In the genomic region with DNA sequence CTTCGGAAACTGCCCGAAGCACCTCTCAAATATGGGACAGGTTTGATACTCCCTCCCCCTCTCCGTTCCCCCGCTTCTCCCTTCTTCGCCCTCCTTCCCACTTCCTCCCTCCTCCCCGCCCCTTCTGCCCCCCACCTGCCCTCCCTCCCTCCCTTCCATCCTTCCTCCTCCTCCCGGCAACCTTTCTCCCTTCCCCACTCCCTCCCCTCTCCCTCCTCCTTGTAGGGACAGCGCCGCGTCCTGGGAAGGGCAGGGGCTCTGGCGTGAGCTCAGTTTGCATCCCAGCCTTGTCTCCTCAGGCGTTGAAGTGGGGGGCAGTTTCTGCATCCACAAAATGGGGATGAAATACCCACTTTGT, we compare ENCODE assay signal across 11 cellular contexts. TPM values are rescaled to one million over a fixed set of nuclear protein-coding genes. Genes with fewer than 3 reads are reported as not detected.
DNase-seq lines count a peak whose midpoint lies in the region; ATAC-seq and TF ChIP-seq lines count a peak whose summit lies in the region.
"Had no signal": no experiment of that assay in that cellular context is flagged by ENCODE, and none has a peak within 500 bp of the region (broad histone marks: within the 10 kb centered on the region; RNA-seq: fewer than 3 reads in every experiment).

No MANE protein-coding gene starts in this region.

- H3K9ac ChIP-seq in HUES6 (ENCODE audit: low read length) = peak overlapping the region; percentile 46
- peak overlapping the region in 1 of 2 donors; percentile 70 for H3K9ac ChIP-seq in colonic mucosa (ENCODE audit: low read depth in 2 of 2, low read length in 2 of 2)

- H3K9me3 ChIP-seq in HUES6 (ENCODE audit: control insufficient read depth, insufficient read depth, low read depth, low read length) (no peaks in the 10 kb centered on the region), colonic mucosa (no peaks in the 10 kb centered on the region)

- no peak overlapping the region for H3K27ac ChIP-seq in HUES6 (ENCODE audit: low read depth, low read length)
- H3K27ac ChIP-seq in colonic mucosa = peak overlapping the region; percentile 55

- no peak overlapping the region for H3K27ac Mint-ChIP-seq in nephron progenitor cell
- H3K27ac Mint-ChIP-seq in HFFc6 = no peak overlapping the region

- H3K36me3 Mint-ChIP-seq in nephron progenitor cell (ENCODE audit: low read depth) (no peaks in the 10 kb centered on the region), HFFc6 (ENCODE audit: low read depth) (no peaks in the 10 kb centered on the region)

- H3K36me3 ChIP-seq in HUES6 (ENCODE audit: control insufficient read depth, insufficient read depth, low read length) (no peaks in the 10 kb centered on the region), colonic mucosa (no peaks in the 10 kb centered on the region)

- DNase-seq in NCI-H146 (lab: John Stamatoyannopoulos, UW) (peak; percentile 45), NCI-H146 treated with DMSO at 0.1 percent for 48 hours (lab: John Stamatoyannopoulos, UW; ENCODE audit: unreplicated experiment) (no peak), colonic mucosa (no peak), nephron progenitor cell (no peak), HFFc6 (no peak), NCI-H345 treated with DMSO at 0.1 percent for 48 hours (lab: John Stamatoyannopoulos, UW; ENCODE audit: unreplicated experiment) (no peak)
- DNase-seq: 8988T; stimulated activated CD4-positive, alpha-beta T cell treated with anti-CD3 and anti-CD28 coated beads, Interleukin-4, amount 100 ng/mL, for 1 hour had no signal

- H3K4me3 ChIP-seq in HUES6 (ENCODE audit: low read depth, low read length) (peak overlapping the region; percentile 73), colonic mucosa (peak overlapping the region; percentile 62)

- H3K4me1 ChIP-seq in HUES6 (ENCODE audit: control insufficient read depth, insufficient read depth, low read length) (peaks cover 35% of the 10 kb centered on the region), colonic mucosa (no peaks in the 10 kb centered on the region)

- no peak for TF ChIP-seq CTCF in colonic mucosa (IDR thresholded peaks at IDR 0.05)
- no peak for TF ChIP-seq CTCF in nephron progenitor cell (IDR thresholded peaks at IDR 0.05)
- no peak for TF ChIP-seq CTCF in HFFc6 (IDR thresholded peaks at IDR 0.05)

- H3K4me1 Mint-ChIP-seq in nephron progenitor cell = peaks cover 32% of the 10 kb centered on the region
- peaks cover 15% of the 10 kb centered on the region for H3K4me1 Mint-ChIP-seq in HFFc6 (ENCODE audit: low read depth)

- H3K27me3 ChIP-seq in HUES6 (ENCODE audit: control insufficient read depth, insufficient read depth, low read length) (peaks cover 25% of the 10 kb centered on the region; the same call in 1 of the 2 replicates), colonic mucosa (no peaks in the 10 kb centered on the region)

- H3K9me3 Mint-ChIP-seq in nephron progenitor cell (no peaks in the 10 kb centered on the region), HFFc6 (no peaks in the 10 kb centered on the region)

- no peak for ATAC-seq in HG03139 (IDR thresholded peaks at IDR 0.05; ENCODE audit: unreplicated experiment)

- peaks cover 74% of the 10 kb centered on the region for H3K27me3 Mint-ChIP-seq in nephron progenitor cell (ENCODE audit: low read depth, poor library complexity)
- peaks cover 19% of the 10 kb centered on the region for H3K27me3 Mint-ChIP-seq in HFFc6 (ENCODE audit: insufficient read depth)

- intact Hi-C loops in colonic mucosa (cut with DNase I) = loop anchor here (10.0 kb wide), 1 partner anchor 463 kb away; no protein-coding TSS in a partner anchor

- H3K4me3 Mint-ChIP-seq in nephron progenitor cell (peak overlapping the region; percentile 73), HFFc6 (no peak overlapping the region)

RNA-seq across cellular contexts. Expression of a gene that starts 6.1 kb away (rescaled TPM):
- 1 to 10 TPM in 1 of 2 donors, under 1 TPM in 1; 0.64 to 2.1 TPM for total RNA-seq in colonic mucosa
- total RNA-seq in HFFc6 (2021; fragmentation: NEBNext Ultra II Directional; extraction: Animal tissue kit (Norgen Biotek cat#: 25700)) = not detected
- total RNA-seq: HT1080 had no signal
